Comparison of ENCODE assay signal across 12 cellular contexts in the genomic region with DNA sequence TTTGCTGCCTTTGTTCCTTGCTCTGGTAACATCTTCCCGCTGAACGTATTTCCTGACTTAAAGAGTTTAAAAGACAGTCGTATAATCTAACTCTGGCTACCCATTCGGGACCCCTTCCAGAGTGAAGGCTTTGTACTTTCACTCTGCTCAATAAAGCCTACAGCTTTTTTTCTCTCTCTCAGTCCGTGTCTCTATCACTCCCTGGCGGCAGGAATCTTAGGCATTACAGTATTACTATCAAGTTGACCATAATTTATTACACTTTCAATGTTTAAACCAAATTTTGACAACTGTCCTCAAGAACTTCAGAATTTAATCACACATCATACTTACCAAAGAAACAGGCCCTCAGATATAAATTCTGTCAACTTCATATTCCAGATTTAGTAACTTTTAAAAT.
DNase-seq lines count a peak whose midpoint lies in the region; ATAC-seq and TF ChIP-seq lines count a peak whose summit lies in the region.
"Had no signal": no experiment of that assay in that cellular context is flagged by ENCODE, and none has a peak within 500 bp of the region (broad histone marks: within the 10 kb centered on the region; RNA-seq: fewer than 3 reads in every experiment).

No MANE protein-coding gene starts in this region.

- no TSS peak for BruUV-seq in Calu3 (replicated peaks; lab: Mats Ljungman, UMichigan)

- H3K27ac Mint-ChIP-seq in Calu3 (ENCODE audit: unreplicated experiment) = no peak overlapping the region
- no peak overlapping the region for H3K27ac Mint-ChIP-seq in activated T-cell treated with anti-CD3 and anti-CD28 coated beads, Interleukin-2, amount 50 U/mL, for 72 hours
- H3K27ac Mint-ChIP-seq: effector memory CD8-positive, alpha-beta T cell had no signal

- H3K27me3 Mint-ChIP-seq in Calu3 (ENCODE audit: unreplicated experiment) = no peaks in the 10 kb centered on the region
- no peaks in the 10 kb centered on the region for H3K27me3 Mint-ChIP-seq in activated T-cell treated with anti-CD3 and anti-CD28 coated beads, Interleukin-2, amount 50 U/mL, for 72 hours (ENCODE audit: low read depth)
- H3K27me3 Mint-ChIP-seq: effector memory CD8-positive, alpha-beta T cell had no signal

- H3K9me3 Mint-ChIP-seq in Calu3 (ENCODE audit: low read depth, unreplicated experiment) = peaks cover 19% of the 10 kb centered on the region
- H3K9me3 Mint-ChIP-seq in activated T-cell treated with anti-CD3 and anti-CD28 coated beads, Interleukin-2, amount 50 U/mL, for 72 hours = peaks cover 8 to 19% of the 10 kb centered on the region in 2 donors

- H3K4me3 Mint-ChIP-seq in Calu3 (ENCODE audit: low read depth, unreplicated experiment) = no peak overlapping the region
- no peak overlapping the region for H3K4me3 Mint-ChIP-seq in activated T-cell treated with anti-CD3 and anti-CD28 coated beads, Interleukin-2, amount 50 U/mL, for 72 hours
- H3K4me3 Mint-ChIP-seq: effector memory CD8-positive, alpha-beta T cell had no signal

- no peaks in the 10 kb centered on the region for H3K36me3 Mint-ChIP-seq in Calu3 (ENCODE audit: insufficient read depth, unreplicated experiment)
- peaks cover 3 to 7% of the 10 kb centered on the region in 2 donors for H3K36me3 Mint-ChIP-seq in activated T-cell treated with anti-CD3 and anti-CD28 coated beads, Interleukin-2, amount 50 U/mL, for 72 hours (ENCODE audit: insufficient read depth in 2 of 2)

- intact Hi-C loops in transverse colon (cut with DNase I; ENCODE audit: low total_unique reads) = no loop called here
- intact Hi-C loops in Calu3 (cut with micrococcal nuclease; ENCODE audit: unreplicated experiment) = no loop called here

- in situ Hi-C loops in astrocyte of the spinal cord (cut with HindIII; ENCODE audit: low sequenced_read_pairs) = no loop called here
- in situ Hi-C loops in transverse colon (cut with MboI; ENCODE audit: low pct_ligation_motif_present in 1 of 4, low pct_unique_long_range_greater_than_20kb in 1 of 4, low sequenced_read_pairs in 3 of 4) = no loop called here

- DNase-seq in DMS 273 (lab: John Stamatoyannopoulos, UW; ENCODE audit: unreplicated experiment) (peak; percentile 15), DMS 273 treated with DMSO at 0.1 percent for 48 hours (lab: John Stamatoyannopoulos, UW) (no peak), astrocyte of the spinal cord (ENCODE audit: low read depth, low spot score) (peak; percentile 10), kidney glomerular epithelial cell (lab: John Stamatoyannopoulos, UW) (peak; percentile 45), transverse colon (no peak), Calu3 (no peak)
- no peak for DNase-seq in stimulated activated naive CD4-positive, alpha-beta T cell (lab: John Stamatoyannopoulos, UW)
- no peak for DNase-seq in activated T-cell treated with anti-CD3 and anti-CD28 coated beads, Interleukin-2, amount 50 U/mL, for 72 hours
- DNase-seq: 8988T; effector memory CD8-positive, alpha-beta T cell; NCI-H1417 had no signal

- no peaks in the 10 kb centered on the region for H3K4me1 ChIP-seq in transverse colon

- no peak overlapping the region for H3K4me3 ChIP-seq in astrocyte of the spinal cord (ENCODE audit: low read depth, low read length)
- H3K4me3 ChIP-seq in transverse colon = no peak overlapping the region
- H3K4me3 ChIP-seq: SK-N-MC had no signal

- TF ChIP-seq CTCF in astrocyte of the spinal cord (IDR thresholded peaks at IDR 0.05; ENCODE audit: low read depth, low read length) (peak; percentile 23), transverse colon (IDR thresholded peaks at IDR 0.05) (peak in 4 of 5 experiments; percentile 25 to 34 (median 27)), Calu3 (IDR thresholded peaks at IDR 0.05; ENCODE audit: unreplicated experiment) (no peak)

- no peaks in the 10 kb centered on the region for H3K27me3 ChIP-seq in transverse colon

- WGBS in transverse colon (ENCODE audit: low coverage in 1 of 2), 2 donors = 17 to 27% methylated on average over 6 of the region's 6 CpGs

- CTCF ChIA-PET in Calu3 (lab: Charles Lee) = no interaction called here

- H3K27ac ChIP-seq in transverse colon = no peak overlapping the region
- H3K27ac ChIP-seq: SK-N-MC had no signal

- TF ChIP-seq EP300 in transverse colon (IDR thresholded peaks at IDR 0.05; ENCODE audit: low read depth) = no peak

- no peaks in the 10 kb centered on the region for H3K4me1 Mint-ChIP-seq in Calu3 (ENCODE audit: low read depth, unreplicated experiment)
- no peaks in the 10 kb centered on the region for H3K4me1 Mint-ChIP-seq in activated T-cell treated with anti-CD3 and anti-CD28 coated beads, Interleukin-2, amount 50 U/mL, for 72 hours (ENCODE audit: low read depth)

- no peak for ATAC-seq in activated T-cell treated with anti-CD3 and anti-CD28 coated beads, Interleukin-2, amount 50 U/mL, for 72 hours (replicated peaks in 1 of 2)
- ATAC-seq: effector memory CD8-positive, alpha-beta T cell had no signal

- H3K9me3 ChIP-seq in transverse colon = no peaks in the 10 kb centered on the region

- no peak for TF ChIP-seq POLR2A in transverse colon (IDR thresholded peaks at IDR 0.05)

- H3K36me3 ChIP-seq in transverse colon = no peaks in the 10 kb centered on the region

Comparison
In these comparisons a context has a peak if more than half of its experiments do, and no peak if none do; other contexts are left out.
1. DNase-seq: peak in DMS 273 (single experiment), astrocyte of the spinal cord (single experiment) and kidney glomerular epithelial cell (single experiment); none in DMS 273 treated with DMSO at 0.1 percent for 48 hours (single experiment), transverse colon (single experiment), stimulated activated naive CD4-positive, alpha-beta T cell (0 of 6), Calu3 (single experiment) and activated T-cell treated with anti-CD3 and anti-CD28 coated beads, Interleukin-2, amount 50 U/mL, for 72 hours (0 of 2).